20 cellular contexts compared by ENCODE assay signal in the genomic region with DNA sequence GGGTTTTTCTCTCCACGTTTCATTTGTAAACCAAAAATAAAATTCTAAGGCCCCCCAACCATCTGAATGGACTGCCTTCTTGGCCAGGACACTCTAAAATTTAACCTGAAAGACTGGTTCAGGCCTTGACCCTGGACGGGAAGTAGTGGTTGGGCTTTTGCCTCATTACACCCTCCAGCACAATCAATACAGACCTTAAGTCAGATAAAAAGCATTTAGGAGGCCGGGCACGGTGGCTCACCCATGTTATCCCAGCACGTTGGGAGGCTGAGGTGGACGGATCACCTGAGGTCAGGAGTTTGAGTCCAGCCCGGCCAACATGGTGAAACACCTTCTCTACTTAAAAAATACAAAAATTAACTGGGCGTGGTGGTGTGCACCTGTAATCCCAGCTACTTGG.
"Had no signal": no experiment of that assay in that cellular context is flagged by ENCODE, and none has a peak within 500 bp of the region (broad histone marks: within the 10 kb centered on the region; RNA-seq: fewer than 3 reads in every experiment).

No MANE protein-coding gene starts in this region.

- DNase-seq: stimulated activated CD4-positive, alpha-beta T cell treated with anti-CD3 and anti-CD28 coated beads, Interleukin-2, amount 100 ng/mL, for 48 hours; stimulated activated CD4-positive, alpha-beta T cell treated with anti-CD3 and anti-CD28 coated beads, Interleukin-4, amount 100 ng/mL, for 1 hour; stimulated activated CD4-positive, alpha-beta T cell treated with anti-CD3 and anti-CD28 coated beads, Interleukin-4, amount 100 ng/mL, for 24 hours; stimulated activated CD4-positive, alpha-beta T cell treated with anti-CD3 and anti-CD28 coated beads, Interleukin-4, amount 100 ng/mL, for 4 hours; stimulated activated CD8-positive, alpha-beta memory T cell treated with anti-CD3 and anti-CD28 coated beads, Interleukin-4, amount 100 ng/mL, for 48 hours; stimulated activated naive B cell treated with anti-CD40 and anti-IgM and Interleukin-4, amounts not matched to agents 10 μg/mL and 1 μg/mL and 100 μg/mL, for 72 hours; stimulated activated naive CD4-positive, alpha-beta T cell; stimulated activated naive CD4-positive, alpha-beta T cell treated with Interleukin-2 at 50 U/mL for 16 hours; stimulated activated naive CD8-positive, alpha-beta T cell treated with anti-CD3 and anti-CD28 coated beads, Interleukin-15, amount 100 ng/mL, for 72 hours; stimulated activated naive CD8-positive, alpha-beta T cell treated with anti-CD3 and anti-CD28 coated beads, Interleukin-15, Interleukin-2, amounts not matched to agents 100 U/mL and 50 U/mL, for 24 hours; stomach; substantia nigra; testis; thyroid gland; tibial artery; transverse colon; trophoblast cell; upper lobe of left lung; upper lobe of right lung; uterus had no signal
